Comparison of ENCODE assay signal across 18 cellular contexts in the genomic region with DNA sequence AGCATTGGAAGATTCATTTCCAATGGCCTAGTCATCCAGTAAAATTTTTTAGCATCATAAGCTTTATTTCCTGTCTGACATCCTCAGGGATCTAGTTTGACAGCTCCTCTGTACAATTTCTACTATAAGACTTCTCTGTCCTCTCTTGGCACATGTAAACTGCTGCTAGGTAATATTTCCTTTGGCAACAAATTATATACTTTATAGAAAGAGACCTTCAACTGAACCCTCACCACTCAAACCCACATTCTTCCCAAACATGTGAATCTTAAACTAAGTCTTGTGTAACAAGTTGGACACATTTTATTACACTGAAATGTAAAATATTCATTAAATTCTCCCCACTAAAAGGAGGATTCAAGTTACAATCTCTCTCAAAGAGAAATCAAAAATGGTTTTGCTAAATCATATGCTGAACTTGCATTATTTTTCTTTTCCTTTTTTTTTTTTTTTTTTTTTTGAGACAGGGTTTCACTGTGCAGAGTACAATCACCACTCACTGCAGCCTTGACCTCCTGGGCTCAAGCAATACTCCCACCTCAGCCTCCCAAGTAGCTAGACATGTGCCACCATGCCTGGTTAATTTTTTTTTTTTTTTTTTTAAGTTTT. TPM values are rescaled to one million over a fixed set of nuclear protein-coding genes. Genes with fewer than 3 reads are reported as not detected.
A peak's percentile ranks its signal among the peaks of the same experiment; 100 is the strongest.
DNase-seq lines count a peak whose midpoint lies in the region; ATAC-seq, FAIRE-seq and TF ChIP-seq lines count a peak whose summit lies in the region.
"Had no signal": no experiment of that assay in that cellular context is flagged by ENCODE, and none has a peak within 500 bp of the region (broad histone marks: within the 10 kb centered on the region; RNA-seq: fewer than 3 reads in every experiment).

No MANE protein-coding gene starts in this region.

- peaks cover 9% of the 10 kb centered on the region for H3K79me1 ChIP-seq in H9 (ENCODE audit: insufficient read depth, low read depth, low read length, poor library complexity, severe bottlenecking)

- peaks cover 14 to 16% of the 10 kb centered on the region in 2 experiments; a peak in 4 of 5 replicates for H3K9me3 Mint-ChIP-seq in H9
- H3K9me3 Mint-ChIP-seq: stimulated activated effector memory CD8-positive, alpha-beta T cell treated with anti-CD3 and anti-CD28 coated beads, Interleukin-12 subunit alpha, Interleukin-12 subunit beta, amount 100 ng/mL, for 72 hours had no signal

- H3K27ac Mint-ChIP-seq in T-helper 17 cell (peak overlapping the region; percentile 19), H9 (no peak overlapping the region)
- H3K27ac Mint-ChIP-seq: stimulated activated effector memory CD8-positive, alpha-beta T cell treated with anti-CD3 and anti-CD28 coated beads, Interleukin-12 subunit alpha, Interleukin-12 subunit beta, amount 100 ng/mL, for 72 hours had no signal

- H3K4me3 Mint-ChIP-seq in T-helper 17 cell (no peak overlapping the region), H9 (no peak overlapping the region)
- H3K4me3 Mint-ChIP-seq: brain; stimulated activated effector memory CD8-positive, alpha-beta T cell treated with anti-CD3 and anti-CD28 coated beads, Interleukin-12 subunit alpha, Interleukin-12 subunit beta, amount 100 ng/mL, for 72 hours had no signal

- H3K4me1 Mint-ChIP-seq in T-helper 17 cell (peaks cover 5% of the 10 kb centered on the region), H9 (peaks cover 3 to 5% of the 10 kb centered on the region in 2 experiments; a peak in 1 of 4 replicates)

- H2BK5ac ChIP-seq in H9 (ENCODE audit: insufficient read length, low read length) = no peak overlapping the region

- no peak overlapping the region for H4K8ac ChIP-seq in H9 (replicated peaks; ENCODE audit: insufficient read length, low read depth, low read length)

- H3K4me2 ChIP-seq in HepG2 (ENCODE audit: low read depth, low read length) = no peak overlapping the region
- H3K4me2 ChIP-seq in H9 (ENCODE audit: insufficient read depth, insufficient read length, low read length) = no peak overlapping the region
- H3K4me2 ChIP-seq: A549 had no signal

- H2BK15ac ChIP-seq in H9 (ENCODE audit: low read depth, low read length) = no peak overlapping the region

- H3K4me1 ChIP-seq in HepG2 (ENCODE audit: insufficient read depth, low read length) (no peaks in the 10 kb centered on the region), right lobe of liver (no peaks in the 10 kb centered on the region), H9 (ENCODE audit: insufficient read depth, low read length) (no peaks in the 10 kb centered on the region)
- H3K4me1 ChIP-seq: A549, left lung had no signal

- H3K56ac ChIP-seq in H9 (ENCODE audit: insufficient read length, low read depth, low read length) = no peak overlapping the region

- no peak overlapping the region for H3K23ac ChIP-seq in H9 (ENCODE audit: insufficient read length, low read depth, low read length)

- TF ChIP-seq EP300 in HepG2 (IDR thresholded peaks at IDR 0.05; ENCODE audit: low read depth in 2 of 2, low read length in 2 of 2) (no peak), HepG2 (CRISPR knock-in tag; IDR thresholded peaks at IDR 0.05; ENCODE audit: borderline replicate concordance) (no peak)

- H3K14ac ChIP-seq in H9 (ENCODE audit: insufficient read depth, low read length) = no peak overlapping the region

- TF ChIP-seq POLR2A in HepG2 (IDR thresholded peaks at IDR 0.05; ENCODE audit: insufficient read depth in 1 of 2, low read depth in 2 of 2, low read length in 2 of 2) (no peak), right lobe of liver (IDR thresholded peaks at IDR 0.05) (no peak)

- H3K9me3 ChIP-seq in HepG2 (ENCODE audit: low read length) (no peaks in the 10 kb centered on the region), right lobe of liver (no peaks in the 10 kb centered on the region), T-helper 17 cell (ENCODE audit: control insufficient read depth, low read length, poor library complexity, severe bottlenecking) (no peaks in the 10 kb centered on the region), H9 (ENCODE audit: control insufficient read depth, low read depth, low read length) (no peaks in the 10 kb centered on the region)
- H3K9me3 ChIP-seq: A549, ovary had no signal

- H3K23me2 ChIP-seq in H9 (ENCODE audit: insufficient read length, low read depth, low read length, poor library complexity, severe bottlenecking) = no peaks in the 10 kb centered on the region

- H3K36me3 ChIP-seq in HepG2 (replicated peaks in 1 of 2; ENCODE audit: control insufficient read depth in 1 of 2, insufficient read depth in 2 of 2, low read length in 2 of 2) (no peaks in the 10 kb centered on the region), right lobe of liver (no peaks in the 10 kb centered on the region)
- H3K36me3 ChIP-seq: left lung, ovary had no signal

- H3K4me3 ChIP-seq in HepG2 (replicated peaks in 1 of 3; ENCODE audit: insufficient read depth in 1 of 3, low read depth in 2 of 3, low read length in 3 of 3) = no peak overlapping the region
- H3K4me3 ChIP-seq in right lobe of liver = no peak overlapping the region
- H3K4me3 ChIP-seq: A549, left lung, ovary had no signal

- H2BK12ac ChIP-seq in H9 (ENCODE audit: insufficient read length, low read depth, low read length) = no peak overlapping the region

- H3K27ac ChIP-seq in HepG2 (ENCODE audit: extremely low read length, insufficient read depth, low read length) (no peak overlapping the region), right lobe of liver (no peak overlapping the region), H9 (ENCODE audit: insufficient read length, low read depth, low read length) (no peak overlapping the region)
- H3K27ac ChIP-seq: A549, left lung had no signal

- H4K91ac ChIP-seq in H9 (ENCODE audit: insufficient read length, low read depth, low read length) = no peak overlapping the region

- ATAC-seq in HepG2 (no peak), right lobe of liver (no peak), T-helper 17 cell (no peak), HG03025 (IDR thresholded peaks at IDR 0.05; ENCODE audit: low FRiP score, unreplicated experiment) (no peak)
- ATAC-seq: A549; left lung; stimulated activated effector memory CD8-positive, alpha-beta T cell treated with anti-CD3 and anti-CD28 coated beads, Interleukin-12 subunit alpha, Interleukin-12 subunit beta, amount 100 ng/mL, for 72 hours had no signal

- CTCF ChIA-PET in HepG2 (lab: Yijun Ruan, JAX; ENCODE audit: low intra/inter-chr PET ratio, low total read pairs) = no interaction called here

- no peaks in the 10 kb centered on the region for H3K27me3 ChIP-seq in HepG2 (ENCODE audit: control insufficient read depth in 1 of 2, insufficient read depth in 2 of 2, low read length in 2 of 2)
- no peaks in the 10 kb centered on the region for H3K27me3 ChIP-seq in right lobe of liver
- no peaks in the 10 kb centered on the region for H3K27me3 ChIP-seq in H9 (ENCODE audit: insufficient read depth, low read length)
- H3K27me3 ChIP-seq: left lung, ovary had no signal

- H2BK20ac ChIP-seq in H9 (ENCODE audit: low read depth, low read length, poor library complexity, severe bottlenecking) = no peak overlapping the region

- H3K9ac ChIP-seq in HepG2 (ENCODE audit: insufficient read depth, low read depth, low read length) (no peak overlapping the region), H9 (ENCODE audit: extremely low read depth, insufficient read length, low read length) (no peak overlapping the region)

- H3K18ac ChIP-seq in H9 (ENCODE audit: insufficient read length, low read depth, low read length) = no peak overlapping the region

- H4K20me1 ChIP-seq in HepG2 (ENCODE audit: insufficient read depth, low read length) (no peaks in the 10 kb centered on the region), H9 (ENCODE audit: control insufficient read depth, insufficient read depth, insufficient read length) (no peaks in the 10 kb centered on the region)

- in situ Hi-C loops in HepG2 (cut with HindIII; ENCODE audit: extremely low pct_ligation_motif_present, low pct_unique_long_range_greater_than_20kb) = no loop called here

- no peak for TF ChIP-seq RAD21 in HepG2 (CRISPR knock-in tag; IDR thresholded peaks at IDR 0.05)

- H3K4ac ChIP-seq in H9 (ENCODE audit: low read depth, low read length) = no peak overlapping the region

- H3K36me3 Mint-ChIP-seq in T-helper 17 cell (ENCODE audit: low read depth) (no peaks in the 10 kb centered on the region), H9 (ENCODE audit: insufficient read depth in 1 of 3, low read depth in 3 of 3) (peaks cover 14 to 31% (median 20%) of the 10 kb centered on the region in 3 experiments; a peak in 6 of 7 replicates)
- H3K36me3 Mint-ChIP-seq: stimulated activated effector memory CD8-positive, alpha-beta T cell treated with anti-CD3 and anti-CD28 coated beads, Interleukin-12 subunit alpha, Interleukin-12 subunit beta, amount 100 ng/mL, for 72 hours had no signal

- intact Hi-C loops in HepG2 (cut with micrococcal nuclease; ENCODE audit: unreplicated experiment) = no loop called here
- intact Hi-C loops in right lobe of liver (cut with DNase I) = no loop called here

- H2AFZ ChIP-seq in HepG2 (ENCODE audit: low read length) (no peak overlapping the region), H9 (ENCODE audit: low read length) (no peak overlapping the region)

- H3T11ph ChIP-seq in H9 (ENCODE audit: low read length) = no peak overlapping the region

- H3K79me2 ChIP-seq in HepG2 (ENCODE audit: insufficient read depth, low read length) (no peaks in the 10 kb centered on the region), H9 (ENCODE audit: insufficient read depth, low read length) (no peaks in the 10 kb centered on the region)

- H4K5ac ChIP-seq in H9 (ENCODE audit: insufficient read length, low read depth, low read length) = no peak overlapping the region

- BruUV-seq in HepG2 (replicated peaks; lab: Mats Ljungman, UMichigan) = no TSS peak

- TF ChIP-seq CTCF in HepG2 (CRISPR knock-in tag; IDR thresholded peaks at IDR 0.05) (no peak), right lobe of liver (IDR thresholded peaks at IDR 0.05) (no peak), H9 (conservative IDR thresholded peaks at IDR 0.05) (no peak)

- no peak for DNase-seq in HepG2 (ENCODE audit: low spot score)
- DNase-seq in right lobe of liver = no peak
- no peak for DNase-seq in T-helper 17 cell
- peak; percentile 81 for DNase-seq in fibroblast of peridontal ligament (ENCODE audit: extremely low read depth)
- DNase-seq in H9 = no peak
- DNase-seq in NK-92 treated with Interleukin-12 subunit alpha and Interleukin-12 subunit beta, amount 100 ng/mL, for 24 hours (lab: John Stamatoyannopoulos, UW) = no peak
- DNase-seq in NCI-H2107 (lab: John Stamatoyannopoulos, UW) = no peak
- DNase-seq: activated gamma-delta T cell, left lung, NCI-H446, ovary, Right ventricle myocardium superior, trophoblast cell had no signal

- peak; percentile 40 for FAIRE-seq in HepG2 (lab: Jason Lieb, UNC)
- FAIRE-seq: A549, frontal cortex had no signal

- H2AK5ac ChIP-seq in H9 (ENCODE audit: insufficient read length, low read length) = no peak overlapping the region

- no peak overlapping the region for H2BK120ac ChIP-seq in H9 (ENCODE audit: low read depth, low read length, poor library complexity, severe bottlenecking)

- POLR2A ChIA-PET in HepG2 (lab: Yijun Ruan, JAX) = no interaction called here

- H3K27me3 Mint-ChIP-seq in T-helper 17 cell = no peaks in the 10 kb centered on the region
- no peaks in the 10 kb centered on the region for H3K27me3 Mint-ChIP-seq in H9 (ENCODE audit: low read depth)
- H3K27me3 Mint-ChIP-seq: brain had no signal

RNA-seq across cellular contexts. Expression of gene SCAI, which starts 36.9 kb away (rescaled TPM):
- 8.4 and 10.3 TPM in 2 replicates for total RNA-seq in HepG2 (2016; rRNA removed; fragmentation: Illumina TruSeq; extraction: Trizol)
- 6.0 and 8.4 TPM in 2 replicates for total RNA-seq in HepG2 (2016; cell fraction: cytosol; rRNA removed; fragmentation: Illumina TruSeq; extraction: Trizol; ENCODE audit: low read depth)
- 8.4 and 11.2 TPM in 2 replicates for total RNA-seq in HepG2 (2016; cell fraction: insoluble cytoplasmic fraction; rRNA removed; fragmentation: Illumina TruSeq; extraction: Trizol)
- total RNA-seq in HepG2 (2016; cell fraction: membrane; rRNA removed; fragmentation: Illumina TruSeq; extraction: Trizol) = 4.3 and 6.5 TPM in 2 replicates
- total RNA-seq in HepG2 (2016; cell fraction: nucleus; rRNA removed; fragmentation: Illumina TruSeq; extraction: Trizol) = 16.6 and 21.4 TPM in 2 replicates
- polyA plus RNA-seq in HepG2 (2011; rRNA removed) = 3.7 and 4.4 TPM in 2 replicates
- 1.3 and 2.6 TPM in 2 replicates for polyA plus RNA-seq in HepG2 (2011; cell fraction: cytosol; rRNA removed)
- 4.0 and 8.1 TPM in 2 replicates for polyA plus RNA-seq in HepG2 (2011; cell fraction: nucleus; rRNA removed)
- polyA plus RNA-seq in HepG2 (2012) = 1.4 and 2.2 TPM in 2 replicates
- polyA plus RNA-seq in HepG2 (2016; cell fraction: cytosol; fragmentation: Illumina TruSeq; extraction: Trizol; ENCODE audit: low read depth) = 1.3 and 2.0 TPM in 2 replicates
- polyA plus RNA-seq in HepG2 (2016; cell fraction: insoluble cytoplasmic fraction; fragmentation: Illumina TruSeq; extraction: Trizol; ENCODE audit: low read depth) = 3.3 and 3.4 TPM in 2 replicates
- polyA plus RNA-seq in HepG2 (2016; cell fraction: membrane; fragmentation: Illumina TruSeq; extraction: Trizol; ENCODE audit: low read depth) = 1.2 and 1.3 TPM in 2 replicates
- 9.9 and 11.1 TPM in 2 replicates for polyA plus RNA-seq in HepG2 (2016; cell fraction: nucleus; fragmentation: Illumina TruSeq; extraction: Trizol; ENCODE audit: insufficient read depth, low read depth)
- polyA minus RNA-seq in HepG2 (2011; rRNA and poly(A)+ RNA removed; ENCODE audit: low replicate concordance) = 6.7 and 25.4 TPM in 2 replicates
- polyA minus RNA-seq in HepG2 (2011; cell fraction: cytosol; rRNA and poly(A)+ RNA removed) = 2.2 and 5.9 TPM in 2 replicates
- polyA minus RNA-seq in HepG2 (2011; cell fraction: nucleus; rRNA and poly(A)+ RNA removed) = 18.9 and 20.3 TPM in 2 replicates
- 1 to 10 TPM; 1.8 to 5.5 (median 2.6) TPM for total RNA-seq in right lobe of liver
- total RNA-seq in T-helper 17 cell = 10 to 100 TPM in 1 of 2 donors, 1 to 10 TPM in 1; 7.2 to 10.5 TPM
- 14.1 and 15.5 TPM in 2 replicates for total RNA-seq in H9 (2021)
